Comparison of ENCODE assay signal across 15 cellular contexts in genomic region chr13:41581884-41582547, GRCh38.
"Had no signal": no experiment of that assay in that cellular context is flagged by ENCODE, and none has a peak within 500 bp of the region (broad histone marks: within the 10 kb centered on the region; RNA-seq: fewer than 3 reads in every experiment).

No MANE protein-coding gene starts in this region.

- H3K27me3 ChIP-seq: cardiac muscle cell, colonic mucosa, foreskin keratinocyte, thyroid gland, uterus had no signal

- H3K4me3 ChIP-seq: cardiac muscle cell, colonic mucosa, lower lobe of right lung, psoas muscle, thyroid gland, uterus had no signal

- DNase-seq: activated CD4-positive, alpha-beta T cell treated with anti-CD3 and anti-CD28 coated beads, Interleukin-2, amount 50 U/mL, for 1 hour; activated naive CD4-positive, alpha-beta T cell; activated naive CD8-positive, alpha-beta T cell treated with anti-CD3 and anti-CD28 coated beads, Interleukin-2, amount 10 ng/mL, durations not matched to agents 7 days and 5 days; colonic mucosa; foreskin keratinocyte; glutamatergic neuron; lower lobe of right lung; psoas muscle; stimulated activated CD4-positive, alpha-beta T cell treated with anti-CD3 and anti-CD28 coated beads, Interleukin-12 subunit alpha, Interleukin-12 subunit beta, amount 100 ng/mL, for 4 hours; stimulated activated CD4-positive, alpha-beta T cell treated with anti-CD3 and anti-CD28 coated beads, Interleukin-2, amount 100 ng/mL, for 24 hours; SW 1271; thyroid gland; uterus had no signal

- H3K9me3 ChIP-seq: colonic mucosa, lower lobe of right lung, psoas muscle, thyroid gland, uterus had no signal

- H3K4me1 ChIP-seq: colonic mucosa, foreskin keratinocyte, uterus had no signal

- H3K27ac ChIP-seq: cardiac muscle cell, colonic mucosa, foreskin keratinocyte, lower lobe of right lung, psoas muscle, thyroid gland, uterus had no signal

- ATAC-seq: esophagus mucosa, foreskin keratinocyte, lower lobe of right lung, psoas muscle had no signal

- H3K36me3 ChIP-seq: colonic mucosa, lower lobe of right lung, uterus had no signal
